ENCODE assay signal across 24 cellular contexts in genomic region chr18:79221136-79221535, GRCh38.
"Had no signal": no experiment of that assay in that cellular context is flagged by ENCODE, and none has a peak within 500 bp of the region (broad histone marks: within the 10 kb centered on the region; RNA-seq: fewer than 3 reads in every experiment).

No MANE protein-coding gene starts in this region.

- H3K36me3 Mint-ChIP-seq: natural killer cell treated with Interleukin-12 subunit alpha and Interleukin-12 subunit beta and Interleukin-15 and Interleukin-18, amount 100 ng/mL, for 72 hours had no signal

- H3K9me3 Mint-ChIP-seq: activated T-cell treated with anti-CD3 and anti-CD28 coated beads, Interleukin-2, amount 50 U/mL, for 4 hours; activated T-helper 2 cell treated with anti-CD3 and anti-CD28 coated beads, Interferon-gamma antibody, Interleukin-2, Interleukin-4, amounts not matched to agents 10 μg/mL and 5 μg/mL and 100 μg/mL, durations not matched to agents 14 hours and 24 hours and 36 hours; memory B cell; natural killer cell treated with Interleukin-12 subunit alpha and Interleukin-12 subunit beta and Interleukin-15 and Interleukin-18, amount 100 ng/mL, for 72 hours; stimulated activated memory B cell treated with anti-CD40 and anti-IgM and Interleukin-4, amounts not matched to agents 10 μg/mL and 1 μg/mL and 100 μg/mL, for 72 hours had no signal

- H3K9me3 ChIP-seq: heart right ventricle, sigmoid colon, stomach, suprapubic skin, tibial nerve, uterus had no signal

- H3K27me3 Mint-ChIP-seq: activated naive CD8-positive, alpha-beta T cell; memory B cell; natural killer cell treated with Interleukin-12 subunit alpha and Interleukin-12 subunit beta and Interleukin-15 and Interleukin-18, amount 100 ng/mL, for 72 hours; progenitor cell of endocrine pancreas; stimulated activated memory B cell treated with anti-CD40 and anti-IgM and Interleukin-4, amounts not matched to agents 10 μg/mL and 1 μg/mL and 100 μg/mL, for 72 hours had no signal

- H3K36me3 ChIP-seq: uterus had no signal

- H3K27ac Mint-ChIP-seq: activated naive CD8-positive, alpha-beta T cell; activated T-helper 2 cell treated with anti-CD3 and anti-CD28 coated beads, Interferon-gamma antibody, Interleukin-2, Interleukin-4, amounts not matched to agents 10 μg/mL and 5 μg/mL and 100 μg/mL, durations not matched to agents 14 hours and 24 hours and 36 hours; memory B cell; natural killer cell treated with Interleukin-12 subunit alpha and Interleukin-12 subunit beta and Interleukin-15 and Interleukin-18, amount 100 ng/mL, for 72 hours; progenitor cell of endocrine pancreas; stimulated activated memory B cell treated with anti-CD40 and anti-IgM and Interleukin-4, amounts not matched to agents 10 μg/mL and 1 μg/mL and 100 μg/mL, for 72 hours had no signal

- ATAC-seq: activated T-cell treated with anti-CD3 and anti-CD28 coated beads, Interleukin-2, amount 50 U/mL, for 4 hours; heart right ventricle; left colon; natural killer cell treated with Interleukin-12 subunit alpha and Interleukin-12 subunit beta and Interleukin-15 and Interleukin-18, amount 100 ng/mL, for 72 hours; stimulated activated memory B cell treated with anti-CD40 and anti-IgM and Interleukin-4, amounts not matched to agents 10 μg/mL and 1 μg/mL and 100 μg/mL, for 72 hours had no signal

- H3K4me3 ChIP-seq: heart right ventricle, sigmoid colon, smooth muscle cell, stomach, suprapubic skin, tibial nerve, uterus had no signal

- DNase-seq: activated CD4-positive, alpha-beta T cell treated with anti-CD3 and anti-CD28 coated beads, Interleukin-2, amount 50 U/mL, for 4 hours; activated CD8-positive, alpha-beta memory T cell treated with anti-CD3 and anti-CD28 coated beads, Interleukin-2, amount 50 U/mL, for 48 hours; activated naive CD4-positive, alpha-beta T cell; activated T-cell treated with anti-CD3 and anti-CD28 coated beads, Interleukin-2, amount 50 U/mL, for 4 hours; amygdala; cerebellar nuclear complex; cortex of kidney; heart right ventricle; left colon; retina; sigmoid colon; stimulated activated CD4-positive, alpha-beta T cell treated with anti-CD3 and anti-CD28 coated beads, Interleukin-15, amount 100 ng/mL, for 24 hours; stomach; uterus had no signal

- H3K27me3 ChIP-seq: heart right ventricle, sigmoid colon, stomach, suprapubic skin, tibial nerve, uterus had no signal

- H3K4me1 ChIP-seq: stomach, suprapubic skin, uterus had no signal

- H3K4me3 Mint-ChIP-seq: activated naive CD8-positive, alpha-beta T cell; activated T-cell treated with anti-CD3 and anti-CD28 coated beads, Interleukin-2, amount 50 U/mL, for 4 hours; memory B cell; natural killer cell treated with Interleukin-12 subunit alpha and Interleukin-12 subunit beta and Interleukin-15 and Interleukin-18, amount 100 ng/mL, for 72 hours; stimulated activated memory B cell treated with anti-CD40 and anti-IgM and Interleukin-4, amounts not matched to agents 10 μg/mL and 1 μg/mL and 100 μg/mL, for 72 hours had no signal

- H3K27ac ChIP-seq: epithelial cell of prostate, heart right ventricle, sigmoid colon, stomach, suprapubic skin, tibial nerve, uterus had no signal
